8 cellular contexts compared by ENCODE assay signal in genomic region chr1:58739851-58740466, GRCh38. TPM values are rescaled to one million over a fixed set of nuclear protein-coding genes. Genes with fewer than 3 reads are reported as not detected.
DNase-seq lines count a peak whose midpoint lies in the region; ATAC-seq and TF ChIP-seq lines count a peak whose summit lies in the region.

No MANE protein-coding gene starts in this region.

- no peak overlapping the region for H3K27ac ChIP-seq in cardiac muscle cell
- H3K27ac ChIP-seq in epithelial cell of prostate: peak overlapping the region; percentile 43

- no peaks in the 10 kb centered on the region for H3K9me3 ChIP-seq in cardiac muscle cell (ENCODE audit: low read depth)

- no peak overlapping the region for H3K4me3 Mint-ChIP-seq in naive thymus-derived CD8-positive, alpha-beta T cell

- peaks cover 0 to 14% (median 0%) of the 10 kb centered on the region in 4 donors for H3K4me1 Mint-ChIP-seq in naive thymus-derived CD8-positive, alpha-beta T cell

- peak; percentile 42 to 53 for ATAC-seq in naive thymus-derived CD8-positive, alpha-beta T cell
- ATAC-seq in GM19035 (IDR thresholded peaks at IDR 0.05; ENCODE audit: unreplicated experiment) (no peak), GM18519 (IDR thresholded peaks at IDR 0.05; ENCODE audit: low FRiP score, unreplicated experiment) (no peak)

- peak; percentile 68 for TF ChIP-seq CTCF in cardiac muscle cell (IDR thresholded peaks at IDR 0.05; ENCODE audit: low read depth, low read length)

- intact Hi-C loops in cardiac septum (cut with DNase I): loop anchor here (1.0 to 5.0 kb wide), 3 partner anchors 29 to 1017 kb away; no protein-coding TSS in a partner anchor

- no peaks in the 10 kb centered on the region for H3K36me3 Mint-ChIP-seq in naive thymus-derived CD8-positive, alpha-beta T cell

- POLR2A ChIA-PET in naive thymus-derived CD8-positive, alpha-beta T cell (lab: Charles Lee): interaction anchor here (0.6 kb wide), 1 partner anchor 55 kb away, joined by 4 read pairs; no protein-coding TSS in a partner anchor

- H3K27me3 Mint-ChIP-seq in naive thymus-derived CD8-positive, alpha-beta T cell: peaks cover 0 to 6% (median 3%) of the 10 kb centered on the region in 5 donors

- no peaks in the 10 kb centered on the region for H3K9me3 Mint-ChIP-seq in naive thymus-derived CD8-positive, alpha-beta T cell

- no peaks in the 10 kb centered on the region for H3K27me3 ChIP-seq in cardiac muscle cell

- no peaks in the 10 kb centered on the region for H3K36me3 ChIP-seq in cardiac muscle cell

- no peak overlapping the region for H3K4me3 ChIP-seq in cardiac muscle cell

- peak; percentile 79 to 85 for DNase-seq in cardiac muscle cell (ENCODE audit: low read depth in 1 of 2, low spot score in 1 of 2)
- no peak for DNase-seq in cardiac septum (ENCODE audit: low spot score)
- DNase-seq in NCI-H1417 (lab: John Stamatoyannopoulos, UW): peak; percentile 54 to 79 (median 72)
- peak; percentile 44 for DNase-seq in SK-N-DZ (ENCODE audit: low spot score)
- DNase-seq in epithelial cell of prostate (ENCODE audit: low read depth, low spot score): no peak
- peak in 6 of 10 donors; percentile 13 to 76 (median 52) for DNase-seq in naive thymus-derived CD8-positive, alpha-beta T cell

- peaks cover 3% of the 10 kb centered on the region for H3K4me1 ChIP-seq in cardiac muscle cell (ENCODE audit: low read depth)

- H3K27ac Mint-ChIP-seq in naive thymus-derived CD8-positive, alpha-beta T cell: no peak overlapping the region

RNA-seq across cellular contexts. Expression of gene MYSM1, which starts 40.1 kb away (rescaled TPM):
- 8.1 and 21.7 TPM in 2 replicates for total RNA-seq in cardiac muscle cell
- polyA plus RNA-seq in cardiac muscle cell: 8.0 and 22.5 TPM in 2 replicates
- total RNA-seq in cardiac septum: 29.0 TPM
- 8.0 and 13.1 TPM in 2 replicates for polyA plus RNA-seq in SK-N-DZ (2014; cell fraction: cytosol; rRNA removed)
- 35.4 and 72.6 TPM in 2 replicates for polyA plus RNA-seq in SK-N-DZ (2014; cell fraction: nucleus; rRNA removed)
- 10 to 100 TPM; 65.2 to 67.1 TPM for total RNA-seq in naive thymus-derived CD8-positive, alpha-beta T cell
- polyA plus RNA-seq in naive thymus-derived CD8-positive, alpha-beta T cell: 10 to 100 TPM in 1 of 3 donors, 1 to 10 TPM in 2; 7.4 to 15.3 (median 8.7) TPM

RNA-seq across cellular contexts. Expression of gene JUN, which starts 43.9 kb away (rescaled TPM):
- total RNA-seq in cardiac muscle cell (77.9 and 126 TPM in 2 replicates), cardiac septum (91.7 TPM)
- 25.0 and 29.3 TPM in 2 replicates for polyA plus RNA-seq in cardiac muscle cell
- 20.6 and 20.9 TPM in 2 replicates for polyA plus RNA-seq in SK-N-DZ (2014; cell fraction: cytosol; rRNA removed)
- 11.6 and 14.7 TPM in 2 replicates for polyA plus RNA-seq in SK-N-DZ (2014; cell fraction: nucleus; rRNA removed)
- total RNA-seq in naive thymus-derived CD8-positive, alpha-beta T cell: 10 to 100 TPM; 38.2 to 40.0 TPM
- 10 to 100 TPM; 30.7 to 59.4 (median 32.0) TPM for polyA plus RNA-seq in naive thymus-derived CD8-positive, alpha-beta T cell

Comparison
In these comparisons a context has a peak if more than half of its experiments do, and no peak if none do; other contexts are left out.
1. DNase-seq: peak in cardiac muscle cell (2 of 2), NCI-H1417 (3 of 3), SK-N-DZ (single experiment) and naive thymus-derived CD8-positive, alpha-beta T cell (6 of 10); none in cardiac septum (single experiment) and epithelial cell of prostate (single experiment).
2. ATAC-seq: peak in naive thymus-derived CD8-positive, alpha-beta T cell (2 of 2); none in GM19035 (single experiment) and GM18519 (single experiment).